In genomic region chr11:67118801-67119576, GRCh38 we compare ENCODE assay signal across 8 cellular contexts. TPM values are rescaled to one million over a fixed set of nuclear protein-coding genes. Genes with fewer than 3 reads are reported as not detected.
A peak's percentile ranks its signal among the peaks of the same experiment; 100 is the strongest.
DNase-seq lines count a peak whose midpoint lies in the region; ATAC-seq and TF ChIP-seq lines count a peak whose summit lies in the region.

Gene KDM2A (plus strand): TSS chr11:67119263. CDS start chr11:67121317, 2,054 bp downstream.

- ATAC-seq in GM19025 (IDR thresholded peaks at IDR 0.05; ENCODE audit: low read depth, unreplicated experiment) (peak; percentile 71), HG03342 (IDR thresholded peaks at IDR 0.05; ENCODE audit: unreplicated experiment) (peak; percentile 66)

- no peaks in the 10 kb centered on the region for H3K27me3 ChIP-seq in spleen (replicated peaks in 1 of 7)

- H3K4me3 ChIP-seq in spleen = peak within 1 kb of the TSS; percentile 67 to 93 (median 75)

- 0% methylated on average over 27 to 95 of the region's 95 CpGs for WGBS in spleen, 5 donors

- peak within 1 kb of the TSS; percentile 92 to 99 (median 98) for H3K27ac ChIP-seq in spleen

- no peak for TF ChIP-seq POLR2A in spleen (IDR thresholded peaks at IDR 0.05)

- peak in 7 of 11 experiments; percentile 37 to 74 (median 70) for TF ChIP-seq CTCF in spleen (IDR thresholded peaks at IDR 0.05 in 8 of 11, conservative IDR thresholded peaks at IDR 0.05 in 3 of 11)

- DNase-seq in AG08396 (ENCODE audit: low spot score) (peak; percentile 100), NCI-H345 treated with DMSO at 0.1 percent for 48 hours (lab: John Stamatoyannopoulos, UW; ENCODE audit: unreplicated experiment) (peak; percentile 89), inferior parietal cortex (ENCODE audit: extremely low spot score) (peak; percentile 95), spleen (peak; percentile 100)
- DNase-seq in activated CD4-positive, CD25-positive, alpha-beta regulatory T cell treated with anti-CD3 and anti-CD28 coated beads, Interleukin-2, amount 50 U/mL, for 16 hours (ENCODE audit: low read depth, low spot score) = peak; percentile 97
- DNase-seq in central memory CD4-positive, alpha-beta T cell = peak; percentile 98

- H3K9me3 ChIP-seq in spleen = no peaks in the 10 kb centered on the region

- intact Hi-C loops in spleen (cut with DNase I; ENCODE audit: low total_unique reads) = no loop called here

- H3K4me1 ChIP-seq in spleen = peaks cover 15 to 70% (median 51%) of the 10 kb centered on the region in 6 donors

- H3K36me3 ChIP-seq in spleen = peaks cover 0 to 21% (median 0%) of the 10 kb centered on the region in 6 donors

RNA-seq across cellular contexts. Expression of gene KDM2A, which starts in this region (rescaled TPM):
- 100 to 1,000 TPM in 6 of 7 donors, 10 to 100 TPM in 1; 96.0 to 149 (median 130) TPM for total RNA-seq in spleen
- 10 to 100 TPM; 18.5 to 36.2 (median 28.9) TPM for polyA plus RNA-seq in spleen

Comparison
In these comparisons a context has a peak if more than half of its experiments do, and no peak if none do; other contexts are left out.
1. Peak in every context shown above with its lines: DNase-seq, ATAC-seq, H3K4me3 ChIP-seq and H3K27ac ChIP-seq.